In the genomic region with DNA sequence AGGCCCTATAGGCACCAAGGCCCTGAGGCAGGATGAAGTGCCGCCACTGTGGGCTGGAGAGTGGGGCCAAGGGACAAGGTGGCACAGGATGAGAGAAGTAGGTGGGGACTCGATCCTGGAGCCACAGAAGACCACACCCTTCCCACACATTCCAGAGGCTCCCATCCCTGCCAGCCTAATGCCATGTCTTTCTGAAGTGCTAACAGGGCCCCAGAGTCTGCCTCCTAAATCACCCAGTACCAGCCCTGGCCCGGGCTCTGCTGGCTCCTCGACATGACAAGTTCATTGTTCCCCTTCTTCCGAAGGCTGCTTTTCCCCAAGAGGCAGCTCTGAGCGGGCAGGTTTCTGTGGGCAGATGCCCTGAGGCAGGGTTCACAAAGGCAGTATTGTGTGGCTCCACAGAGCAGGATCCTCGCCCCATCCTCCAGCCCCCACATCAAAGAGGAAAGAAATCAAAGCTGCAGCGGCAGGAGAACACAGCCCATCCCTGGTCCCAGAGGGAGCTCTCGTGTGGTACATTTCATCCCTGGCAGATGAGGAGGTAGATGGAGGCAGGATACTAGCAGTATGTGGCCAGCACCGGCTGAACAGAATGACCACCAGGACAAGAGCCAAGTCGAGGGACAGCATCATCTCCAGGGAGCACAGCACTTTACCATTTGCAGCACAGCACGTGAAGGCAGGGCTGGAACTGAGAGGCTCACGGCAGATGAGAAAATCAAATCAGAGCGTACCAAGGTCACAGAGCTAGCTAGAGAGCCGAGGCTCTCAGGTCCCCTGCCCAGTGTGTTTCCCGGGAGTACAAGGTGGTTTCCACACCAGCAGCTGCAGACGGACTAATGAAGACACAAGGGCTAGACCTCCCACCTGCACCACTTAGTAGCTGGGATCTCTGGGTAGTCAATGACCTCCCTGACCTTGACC, we compare ENCODE assay signal across 12 cellular contexts.
DNase-seq lines count a peak whose midpoint lies in the region; ATAC-seq and TF ChIP-seq lines count a peak whose summit lies in the region.
"Had no signal": no experiment of that assay in that cellular context is flagged by ENCODE, and none has a peak within 500 bp of the region (broad histone marks: within the 10 kb centered on the region; RNA-seq: fewer than 3 reads in every experiment).

No MANE protein-coding gene starts in this region.

- no peaks in the 10 kb centered on the region for H3K9me1 ChIP-seq in IMR-90 (ENCODE audit: insufficient read depth, low read length)

- DNase-seq in AG04450 (ENCODE audit: low read depth, low spot score) (no peak), IMR-90 (no peak), caudate nucleus (lab: John Stamatoyannopoulos, UW) (peak in 16 of 61 donors; percentile 5 to 38 (median 11)), right lobe of liver (no peak), foreskin fibroblast (no peak), GM10266 (ENCODE audit: extremely low spot score) (no peak)
- no peak for DNase-seq in CD8-positive, alpha-beta T cell
- DNase-seq: activated CD4-positive, alpha-beta T cell treated with anti-CD3 and anti-CD28 coated beads for 36 hours; naive thymus-derived CD4-positive, alpha-beta T cell; NCI-H748 treated with DMSO at 0.1 percent for 48 hours had no signal

- H3K4me3 ChIP-seq in AG04450 (ENCODE audit: low read depth, low read length) (no peak overlapping the region), IMR-90 (ENCODE audit: insufficient read depth, low read depth, low read length) (no peak overlapping the region), right lobe of liver (peak overlapping the region in 1 of 3 donors; percentile 10), foreskin fibroblast (ENCODE audit: low read depth in 1 of 2, low read length in 2 of 2) (no peak overlapping the region)
- no peak overlapping the region for H3K4me3 ChIP-seq in CD8-positive, alpha-beta T cell (ENCODE audit: low read depth, low read length)
- H3K4me3 ChIP-seq: vagina had no signal

- H4K5ac ChIP-seq in IMR-90 (ENCODE audit: low read depth, low read length), result no peak overlapping the region

- H4K91ac ChIP-seq in IMR-90 (ENCODE audit: insufficient read depth, low read depth, low read length), result no peak overlapping the region

- no peak overlapping the region for H3K4ac ChIP-seq in IMR-90 (ENCODE audit: low read depth, low read length)

- no peak overlapping the region for H2BK5ac ChIP-seq in IMR-90 (ENCODE audit: low read depth, low read length, poor library complexity, severe bottlenecking)

- no peaks in the 10 kb centered on the region for H3K9me3 Mint-ChIP-seq in CD8-positive, alpha-beta T cell

- H2AFZ ChIP-seq in IMR-90 (replicated peaks; ENCODE audit: low read length, poor library complexity), result peak overlapping the region; percentile 8

- no peak overlapping the region for H2BK15ac ChIP-seq in IMR-90 (ENCODE audit: low read depth, low read length)

- no peak for TF ChIP-seq POLR2A in IMR-90 (IDR thresholded peaks at IDR 0.05; ENCODE audit: low read depth, low read length)
- no peak for TF ChIP-seq POLR2A in right lobe of liver (IDR thresholded peaks at IDR 0.05)

- dilution Hi-C loops in IMR-90 (cut with HindIII; ENCODE audit: low sequenced_read_pairs, unreplicated experiment), result no loop called here

- CTCF ChIA-PET in AG04450 (lab: Charles Lee), result interaction anchor here (1.0 kb wide), 1 partner anchor 35 kb away, joined by 3 read pairs; no protein-coding TSS in a partner anchor
- CTCF ChIA-PET in IMR-90 (lab: Yijun Ruan, JAX), result interaction anchor here (0.6 to 0.7 kb wide), 2 partner anchors 39 to 317 kb away, joined by 3 to 4 read pairs; no protein-coding TSS in a partner anchor
- CTCF ChIA-PET in CD8-positive, alpha-beta T cell (lab: Charles Lee), result interaction anchor here (1.2 kb wide), 1 partner anchor 66 kb away, joined by 4 read pairs; no protein-coding TSS in a partner anchor

- no peak overlapping the region for H2AK9ac ChIP-seq in IMR-90 (replicated peaks; ENCODE audit: low read depth, low read length, poor library complexity)

- H3K27ac Mint-ChIP-seq in CD8-positive, alpha-beta T cell, result no peak overlapping the region
- H3K27ac Mint-ChIP-seq: activated CD4-positive, alpha-beta T cell treated with anti-CD3 and anti-CD28 coated beads for 36 hours; naive thymus-derived CD4-positive, alpha-beta T cell had no signal

- H3K18ac ChIP-seq in IMR-90 (ENCODE audit: low read depth, low read length), result no peak overlapping the region

- peaks cover 12% of the 10 kb centered on the region for H3K27me3 ChIP-seq in AG04450 (ENCODE audit: control insufficient read depth, insufficient read depth, low read length)
- H3K27me3 ChIP-seq in IMR-90 (ENCODE audit: control insufficient read depth, insufficient read depth, low read length), result peaks cover 24% of the 10 kb centered on the region
- no peaks in the 10 kb centered on the region for H3K27me3 ChIP-seq in right lobe of liver
- no peaks in the 10 kb centered on the region for H3K27me3 ChIP-seq in CD8-positive, alpha-beta T cell (ENCODE audit: insufficient read depth, low read length)
- H3K27me3 ChIP-seq: vagina had no signal

- no peak overlapping the region for H3K56ac ChIP-seq in IMR-90 (ENCODE audit: extremely low read depth, insufficient read depth, low read length)

- H3K27me3 Mint-ChIP-seq in CD8-positive, alpha-beta T cell (ENCODE audit: low read depth), result no peaks in the 10 kb centered on the region
- H3K27me3 Mint-ChIP-seq: activated CD4-positive, alpha-beta T cell treated with anti-CD3 and anti-CD28 coated beads for 36 hours had no signal

- no peak for ATAC-seq in IMR-90 (ENCODE audit: low read depth)
- peak; percentile 51 to 60 (median 54) for ATAC-seq in right lobe of liver
- ATAC-seq in CD8-positive, alpha-beta T cell, result no peak
- ATAC-seq in GM21447 (IDR thresholded peaks at IDR 0.05; ENCODE audit: unreplicated experiment), result no peak
- ATAC-seq: activated CD4-positive, alpha-beta T cell treated with anti-CD3 and anti-CD28 coated beads for 36 hours; naive thymus-derived CD4-positive, alpha-beta T cell had no signal

- no peak overlapping the region for H3K9ac ChIP-seq in IMR-90 (ENCODE audit: low read depth, low read length)

- no peaks in the 10 kb centered on the region for H4K20me1 ChIP-seq in IMR-90 (ENCODE audit: insufficient read depth, low read length)

- no peaks in the 10 kb centered on the region for H3K9me3 ChIP-seq in AG04450 (ENCODE audit: control insufficient read depth, insufficient read depth, low read length)
- 0 out of 2 replicates have a peak, but pooled peaks cover 2% of the 10 kb centered on the region for H3K9me3 ChIP-seq in IMR-90 (ENCODE audit: control insufficient read depth, insufficient read depth, low read length)
- H3K9me3 ChIP-seq in right lobe of liver, result no peaks in the 10 kb centered on the region
- no peaks in the 10 kb centered on the region for H3K9me3 ChIP-seq in CD8-positive, alpha-beta T cell (ENCODE audit: low read length)
- H3K9me3 ChIP-seq: vagina had no signal

- TF ChIP-seq CTCF in AG04450 (IDR thresholded peaks at IDR 0.05; ENCODE audit: low read depth, low read length) (no peak), IMR-90 (conservative IDR thresholded peaks at IDR 0.05; ENCODE audit: low read depth, low read length) (no peak), right lobe of liver (IDR thresholded peaks at IDR 0.05) (no peak), foreskin fibroblast (IDR thresholded peaks at IDR 0.05; ENCODE audit: low read depth, low read length) (no peak), GM10266 (IDR thresholded peaks at IDR 0.05; ENCODE audit: control insufficient read depth, insufficient read depth, low read depth, missing control alignments) (no peak)
- TF ChIP-seq CTCF in CD8-positive, alpha-beta T cell (IDR thresholded peaks at IDR 0.05), result no peak

- H3K23ac ChIP-seq in IMR-90 (ENCODE audit: low read depth, low read length), result no peak overlapping the region

- H3K4me1 ChIP-seq in IMR-90 (ENCODE audit: control insufficient read depth, insufficient read depth, low read length) (peaks cover 3% of the 10 kb centered on the region; the same call in 1 of the 2 replicates), right lobe of liver (peaks cover 0 to 17% (median 4%) of the 10 kb centered on the region in 4 donors)
- no peaks in the 10 kb centered on the region for H3K4me1 ChIP-seq in CD8-positive, alpha-beta T cell (ENCODE audit: insufficient read depth, low read length)
- H3K4me1 ChIP-seq: vagina had no signal

- POLR2A ChIA-PET in AG04450 (lab: Yijun Ruan, JAX) (interaction anchor here (0.6 kb wide), 1 partner anchor 237 kb away, joined by 3 read pairs; no protein-coding TSS in a partner anchor), IMR-90 (lab: Charles Lee; ENCODE audit: unreplicated experiment) (no interaction called here)
- POLR2A ChIA-PET in CD8-positive, alpha-beta T cell (lab: Charles Lee), result no interaction called here

- H3K4me1 Mint-ChIP-seq in CD8-positive, alpha-beta T cell (ENCODE audit: low read depth), result no peaks in the 10 kb centered on the region
- H3K4me1 Mint-ChIP-seq: activated CD4-positive, alpha-beta T cell treated with anti-CD3 and anti-CD28 coated beads for 36 hours had no signal

- H3K14ac ChIP-seq in IMR-90 (replicated peaks; ENCODE audit: low read depth, low read length), result no peak overlapping the region

- WGBS in IMR-90 (ENCODE audit: extremely low coverage in 2 of 2, insufficient read length in 1 of 2), 2 experiments, result 42% methylated on average over 4 of the region's 17 CpGs; no CpG with 5 or more reads in 1 of the 2 experiments
- 42% methylated on average over 6 of the region's 17 CpGs for WGBS in right lobe of liver (ENCODE audit: insufficient coverage, low coverage, low lambda C conversion rate, missing lambda C conversion rate)

- no peaks in the 10 kb centered on the region for H3K36me3 Mint-ChIP-seq in CD8-positive, alpha-beta T cell
- H3K36me3 Mint-ChIP-seq: naive thymus-derived CD4-positive, alpha-beta T cell had no signal

- no peak overlapping the region for H2BK20ac ChIP-seq in IMR-90 (ENCODE audit: low read depth, low read length)

- no peak overlapping the region for H2AK5ac ChIP-seq in IMR-90 (ENCODE audit: low read depth, low read length)

- peak overlapping the region; percentile 21 for H3K27ac ChIP-seq in AG04450 (ENCODE audit: low read depth, low read length)
- H3K27ac ChIP-seq in IMR-90 (ENCODE audit: insufficient read depth, low read length), result no peak overlapping the region
- peak overlapping the region; percentile 28 for H3K27ac ChIP-seq in caudate nucleus (ENCODE audit: low read depth, low read length)
- H3K27ac ChIP-seq in right lobe of liver, result peak overlapping the region in 2 of 3 donors; percentile 0 to 71
- no peak overlapping the region for H3K27ac ChIP-seq in CD8-positive, alpha-beta T cell (ENCODE audit: low read depth, low read length)
- H3K27ac ChIP-seq: vagina had no signal

- in situ Hi-C loops in IMR-90 (cut with MboI; ENCODE audit: low sequenced_read_pairs), result no loop called here

- H2BK120ac ChIP-seq in IMR-90 (ENCODE audit: low read depth, low read length), result no peak overlapping the region

- intact Hi-C loops in IMR-90 (cut with micrococcal nuclease) (no loop called here), right lobe of liver (cut with DNase I) (no loop called here)
- intact Hi-C loops in CD8-positive, alpha-beta T cell (cut with DNase I, micrococcal nuclease), result no loop called here

- H3K79me1 ChIP-seq in IMR-90 (ENCODE audit: low read depth in 1 of 2, low read length in 2 of 2), result no peaks in the 10 kb centered on the region

- H3K4me2 ChIP-seq in IMR-90 (ENCODE audit: low read depth, low read length), result no peak overlapping the region

- no TSS peak for BruUV-seq in IMR-90 (replicated peaks; lab: Mats Ljungman, UMichigan)

- H3K36me3 ChIP-seq in IMR-90 (ENCODE audit: control insufficient read depth, insufficient read depth, low read length) (no peaks in the 10 kb centered on the region), right lobe of liver (no peaks in the 10 kb centered on the region)
- H3K36me3 ChIP-seq in CD8-positive, alpha-beta T cell (ENCODE audit: insufficient read depth, low read length), result no peaks in the 10 kb centered on the region
- H3K36me3 ChIP-seq: vagina had no signal

- no peak overlapping the region for H4K8ac ChIP-seq in IMR-90 (ENCODE audit: low read depth in 2 of 2, low read length in 2 of 2)

- TF ChIP-seq RAD21 in IMR-90 (IDR thresholded peaks at IDR 0.05; ENCODE audit: low read length), result no peak

- H3K4me3 Mint-ChIP-seq in CD8-positive, alpha-beta T cell, result no peak overlapping the region
- H3K4me3 Mint-ChIP-seq: activated CD4-positive, alpha-beta T cell treated with anti-CD3 and anti-CD28 coated beads for 36 hours; naive thymus-derived CD4-positive, alpha-beta T cell had no signal

Comparison
In these comparisons a context has a peak if more than half of its experiments do, and no peak if none do; other contexts are left out.
1. H3K27ac ChIP-seq: peak in AG04450 (single experiment), caudate nucleus (single experiment) and right lobe of liver (2 of 3); none in IMR-90 (single experiment) and CD8-positive, alpha-beta T cell (single experiment).
2. ATAC-seq: peak in right lobe of liver (4 of 4); none in IMR-90 (single experiment), CD8-positive, alpha-beta T cell (single experiment) and GM21447 (single experiment).